ENCODE assay signal across 10 cellular contexts in genomic region chr11:113162590-113162961, GRCh38.
A peak's percentile ranks its signal among the peaks of the same experiment; 100 is the strongest.
DNase-seq lines count a peak whose midpoint lies in the region; ATAC-seq and TF ChIP-seq lines count a peak whose summit lies in the region.
"Had no signal": no experiment of that assay in that cellular context is flagged by ENCODE, and none has a peak within 500 bp of the region (broad histone marks: within the 10 kb centered on the region; RNA-seq: fewer than 3 reads in every experiment).

No MANE protein-coding gene starts in this region.

- peak overlapping the region; percentile 80 for H3K27ac ChIP-seq in endodermal cell (ENCODE audit: low read depth, low read length)

- H3K9me3 Mint-ChIP-seq in endodermal cell, result no peaks in the 10 kb centered on the region

- H3K9me3 ChIP-seq in endodermal cell (ENCODE audit: control insufficient read depth, low read length), result no peaks in the 10 kb centered on the region

- H3K4me1 Mint-ChIP-seq in endodermal cell, result no peaks in the 10 kb centered on the region

- DNase-seq in DMS79 (lab: John Stamatoyannopoulos, UW), result peak; percentile 74
- DNase-seq in NCI-H2227 (lab: John Stamatoyannopoulos, UW; ENCODE audit: unreplicated experiment), result peak; percentile 44
- no peak for DNase-seq in endodermal cell
- DNase-seq in nucleus accumbens (lab: John Stamatoyannopoulos, UW), result peak in 36 of 56 donors; percentile 23 to 77 (median 61)
- DNase-seq in LoVo (ENCODE audit: low spot score), result no peak
- no peak for DNase-seq in left colon
- no peak for DNase-seq in NK-92 treated with Interleukin-12 subunit alpha and Interleukin-12 subunit beta, amount 100 ng/mL, for 24 hours (lab: John Stamatoyannopoulos, UW)
- DNase-seq: IMR-90, islet precursor cell had no signal

- no peaks in the 10 kb centered on the region for H3K36me3 ChIP-seq in endodermal cell (ENCODE audit: control insufficient read depth, insufficient read depth, low read length)

- TF ChIP-seq CTCF in endodermal cell (conservative IDR thresholded peaks at IDR 0.05), result peak; percentile 60

- ATAC-seq in HG02885 (IDR thresholded peaks at IDR 0.05; ENCODE audit: poor library complexity, unreplicated experiment) (no peak), left colon (no peak)

- H3K27ac Mint-ChIP-seq in endodermal cell, result no peak overlapping the region

- intact Hi-C loops in left colon (cut with DNase I, micrococcal nuclease), result no loop called here

- peaks cover 8% of the 10 kb centered on the region for H3K27me3 Mint-ChIP-seq in endodermal cell (ENCODE audit: insufficient read depth)

- H3K4me3 Mint-ChIP-seq in endodermal cell, result no peak overlapping the region

- no peaks in the 10 kb centered on the region for H3K36me3 Mint-ChIP-seq in endodermal cell (ENCODE audit: low read depth)

- no peaks in the 10 kb centered on the region for H3K4me1 ChIP-seq in endodermal cell (ENCODE audit: control insufficient read depth, insufficient read depth, low read length)

- no peak overlapping the region for H3K9ac ChIP-seq in endodermal cell (ENCODE audit: extremely low read depth, low read length, poor library complexity, severe bottlenecking)

- H3K4me3 ChIP-seq in endodermal cell (ENCODE audit: low read length), result no peak overlapping the region

- H3K27me3 ChIP-seq in endodermal cell (ENCODE audit: control insufficient read depth, insufficient read depth, low read length, poor library complexity, severe bottlenecking), result no peaks in the 10 kb centered on the region

- 87 to 92% methylated on average over 10 of the region's 10 CpGs for WGBS in endodermal cell (ENCODE audit: insufficient coverage in 1 of 2, insufficient read length in 1 of 2), 2 experiments

Comparison
In these comparisons a context has a peak if more than half of its experiments do, and no peak if none do; other contexts are left out.
1. DNase-seq: peak in DMS79 (single experiment), NCI-H2227 (single experiment) and nucleus accumbens (36 of 56); none in endodermal cell (single experiment), LoVo (single experiment), left colon (0 of 2) and NK-92 treated with Interleukin-12 subunit alpha and Interleukin-12 subunit beta, amount 100 ng/mL, for 24 hours (single experiment).